34 cellular contexts compared by ENCODE assay signal in the genomic region with DNA sequence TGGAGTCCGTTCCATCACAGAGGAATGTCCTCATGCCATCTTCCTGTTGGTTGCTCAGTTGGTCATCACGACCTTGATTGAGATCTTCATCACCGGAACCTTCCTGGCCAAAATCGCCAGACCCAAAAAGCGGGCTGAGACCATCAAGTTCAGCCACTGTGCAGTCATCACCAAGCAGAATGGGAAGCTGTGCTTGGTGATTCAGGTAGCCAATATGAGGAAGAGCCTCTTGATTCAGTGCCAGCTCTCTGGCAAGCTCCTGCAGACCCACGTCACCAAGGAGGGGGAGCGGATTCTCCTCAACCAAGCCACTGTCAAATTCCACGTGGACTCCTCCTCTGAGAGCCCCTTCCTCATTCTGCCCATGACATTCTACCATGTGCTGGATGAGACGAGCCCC. TPM values are rescaled to one million over a fixed set of nuclear protein-coding genes. Genes with fewer than 3 reads are reported as not detected.
A peak's percentile ranks its signal among the peaks of the same experiment; 100 is the strongest.
DNase-seq lines count a peak whose midpoint lies in the region; ATAC-seq and TF ChIP-seq lines count a peak whose summit lies in the region.
"Had no signal": no experiment of that assay in that cellular context is flagged by ENCODE, and none has a peak within 500 bp of the region (broad histone marks: within the 10 kb centered on the region; RNA-seq: fewer than 3 reads in every experiment).

No MANE protein-coding gene starts in this region.

- no peak overlapping the region for H3K23ac ChIP-seq in neuronal stem cell (ENCODE audit: low read depth, low read length, poor library complexity)

- no peak overlapping the region for H3K18ac ChIP-seq in neuronal stem cell (ENCODE audit: low read length)

- H3K27me3 Mint-ChIP-seq in T-helper 2 cell treated with Interferon-gamma antibody and Interleukin-4, amounts not matched to agents 5 μg/mL and 100 μg/mL, for 36 hours (ENCODE audit: low read depth), result peaks cover 8% of the 10 kb centered on the region
- peaks cover 3% of the 10 kb centered on the region for H3K27me3 Mint-ChIP-seq in activated naive CD8-positive, alpha-beta T cell treated with anti-CD3 and anti-CD28 coated beads for 36 hours
- H3K27me3 Mint-ChIP-seq: stimulated activated naive CD8-positive, alpha-beta T cell treated with anti-CD3 and anti-CD28 coated beads, Interleukin-15, Interleukin-2, amounts not matched to agents 100 ng/mL and 50 ng/mL, for 24 hours had no signal

- peak overlapping the region; percentile 4 for H2AK5ac ChIP-seq in neuronal stem cell (ENCODE audit: low read depth, low read length)

- H2AFZ ChIP-seq in neuronal stem cell (ENCODE audit: low read length), result no peak overlapping the region
- H2AFZ ChIP-seq: PC-9 had no signal

- peaks cover 16% of the 10 kb centered on the region for H3K4me1 Mint-ChIP-seq in T-helper 2 cell treated with Interferon-gamma antibody and Interleukin-4, amounts not matched to agents 5 μg/mL and 100 μg/mL, for 36 hours (ENCODE audit: low read depth)
- H3K4me1 Mint-ChIP-seq in activated naive CD8-positive, alpha-beta T cell treated with anti-CD3 and anti-CD28 coated beads for 36 hours, result peaks cover 36% of the 10 kb centered on the region
- H3K4me1 Mint-ChIP-seq: natural killer cell had no signal

- H2BK5ac ChIP-seq in neuronal stem cell (ENCODE audit: low read length), result no peak overlapping the region

- no peak overlapping the region for H3K27ac ChIP-seq in neuronal stem cell (replicated peaks; ENCODE audit: low read length)
- no peak overlapping the region for H3K27ac ChIP-seq in Peyer's patch
- H3K27ac ChIP-seq: dorsolateral prefrontal cortex, lower lobe of right lung, pancreas, PC-9, right atrium auricular region, testis, uterus had no signal

- H3K14ac ChIP-seq in neuronal stem cell (ENCODE audit: low read length), result no peak overlapping the region

- TF ChIP-seq CTCF in Peyer's patch (IDR thresholded peaks at IDR 0.05), result no peak

- no peaks in the 10 kb centered on the region for H3K9me3 Mint-ChIP-seq in T-helper 2 cell treated with Interferon-gamma antibody and Interleukin-4, amounts not matched to agents 5 μg/mL and 100 μg/mL, for 36 hours
- H3K9me3 Mint-ChIP-seq in activated naive CD8-positive, alpha-beta T cell treated with anti-CD3 and anti-CD28 coated beads for 36 hours, result no peaks in the 10 kb centered on the region
- H3K9me3 Mint-ChIP-seq: natural killer cell; stimulated activated naive CD8-positive, alpha-beta T cell treated with anti-CD3 and anti-CD28 coated beads, Interleukin-15, Interleukin-2, amounts not matched to agents 100 ng/mL and 50 ng/mL, for 24 hours had no signal

- H3K4ac ChIP-seq in neuronal stem cell (ENCODE audit: low read length), result no peak overlapping the region

- H3K4me3 Mint-ChIP-seq in T-helper 2 cell treated with Interferon-gamma antibody and Interleukin-4, amounts not matched to agents 5 μg/mL and 100 μg/mL, for 36 hours, result peak overlapping the region; percentile 44
- no peak overlapping the region for H3K4me3 Mint-ChIP-seq in activated naive CD8-positive, alpha-beta T cell treated with anti-CD3 and anti-CD28 coated beads for 36 hours
- H3K4me3 Mint-ChIP-seq: natural killer cell; stimulated activated naive CD8-positive, alpha-beta T cell treated with anti-CD3 and anti-CD28 coated beads, Interleukin-15, Interleukin-2, amounts not matched to agents 100 ng/mL and 50 ng/mL, for 24 hours had no signal

- peaks cover 0 to 2% of the 10 kb centered on the region in 2 donors for H3K9me3 ChIP-seq in neuronal stem cell (replicated peaks in 1 of 2; ENCODE audit: control insufficient read depth in 2 of 2, insufficient read depth in 1 of 2, low read depth in 1 of 2, low read length in 2 of 2)
- no peaks in the 10 kb centered on the region for H3K9me3 ChIP-seq in Peyer's patch
- H3K9me3 ChIP-seq: esophagus squamous epithelium, heart right ventricle, lower lobe of right lung, pancreas, right atrium auricular region, testis, uterus had no signal

- H3K9ac ChIP-seq in neuronal stem cell (ENCODE audit: low read depth, low read length, poor library complexity), result no peak overlapping the region

- no peaks in the 10 kb centered on the region for H3K36me3 ChIP-seq in neuronal stem cell (replicated peaks in 1 of 2; ENCODE audit: control insufficient read depth in 2 of 2, insufficient read depth in 2 of 2, low read length in 2 of 2)
- no peaks in the 10 kb centered on the region for H3K36me3 ChIP-seq in Peyer's patch
- H3K36me3 ChIP-seq: heart right ventricle, pancreas, right atrium auricular region, uterus had no signal

- no peaks in the 10 kb centered on the region for H3K36me3 Mint-ChIP-seq in T-helper 2 cell treated with Interferon-gamma antibody and Interleukin-4, amounts not matched to agents 5 μg/mL and 100 μg/mL, for 36 hours (ENCODE audit: low read depth)
- no peaks in the 10 kb centered on the region for H3K36me3 Mint-ChIP-seq in activated naive CD8-positive, alpha-beta T cell treated with anti-CD3 and anti-CD28 coated beads for 36 hours
- H3K36me3 Mint-ChIP-seq: natural killer cell had no signal

- no peak overlapping the region for H3K4me2 ChIP-seq in neuronal stem cell (ENCODE audit: insufficient read depth, low read length, poor library complexity, severe bottlenecking)
- H3K4me2 ChIP-seq: PC-9 had no signal

- no peaks in the 10 kb centered on the region for H3K79me1 ChIP-seq in neuronal stem cell (ENCODE audit: low read depth, low read length)

- WGBS in neuronal stem cell (ENCODE audit: extremely low coverage in 2 of 2, insufficient read length in 2 of 2, insufficient replicate concordance in 1 of 2), 2 donors, result no CpG with 5 or more reads among the region's 9 CpGs

- DNase-seq in T-helper 2 cell treated with Interferon-gamma antibody and Interleukin-4, amounts not matched to agents 5 μg/mL and 100 μg/mL, for 36 hours (ENCODE audit: low spot score), result no peak
- DNase-seq in T-helper 2 cell, result no peak
- DNase-seq in CD1c-positive myeloid dendritic cell (ENCODE audit: extremely low spot score), result peak; percentile 33
- DNase-seq in activated naive CD8-positive, alpha-beta T cell treated with anti-CD3 and anti-CD28 coated beads for 36 hours, result no peak
- DNase-seq in neuronal stem cell (ENCODE audit: low spot score), result no peak
- no peak for DNase-seq in Peyer's patch
- DNase-seq in activated effector memory CD4-positive, alpha-beta T cell treated with anti-CD3 and anti-CD28 coated beads, Interleukin-2, amount 50 U/mL, for 16 hours, result no peak
- DNase-seq: 8988T; activated CD8-positive, alpha-beta memory T cell treated with anti-CD3 and anti-CD28 coated beads for 24 hours; activated gamma-delta T cell; activated T-cell treated with anti-CD3 and anti-CD28 coated beads for 4 hours; AML-193; dorsolateral prefrontal cortex; esophagus squamous epithelium; HCEC 1CT; heart right ventricle; Karpas-422; lower lobe of right lung; natural killer cell; NCI-H2081; NCI-H526 treated with DMSO at 0.1 percent for 48 hours; pancreas; PC-9; SHP77 treated with DMSO at 0.1 percent for 48 hours; stimulated activated CD4-positive, alpha-beta T cell treated with anti-CD3 and anti-CD28 coated beads, Interleukin-1b, Interleukin-23, amount 100 ng/mL, for 48 hours; T-helper 9 cell; testis; uterus had no signal

- H3K27me3 ChIP-seq in neuronal stem cell (ENCODE audit: control insufficient read depth in 3 of 3, insufficient read depth in 3 of 3, low read depth in 1 of 3, low read length in 3 of 3) (no peaks in the 10 kb centered on the region), Peyer's patch (no peaks in the 10 kb centered on the region)
- H3K27me3 ChIP-seq: esophagus squamous epithelium, heart right ventricle, pancreas, right atrium auricular region, testis, uterus had no signal

- H4K91ac ChIP-seq in neuronal stem cell (ENCODE audit: low read depth, low read length, poor library complexity), result no peak overlapping the region

- H2BK15ac ChIP-seq in neuronal stem cell (ENCODE audit: low read length), result no peak overlapping the region

- H3K4me3 ChIP-seq in neuronal stem cell (ENCODE audit: low read length in 2 of 2), result no peak overlapping the region
- no peak overlapping the region for H3K4me3 ChIP-seq in Peyer's patch
- H3K4me3 ChIP-seq: dorsolateral prefrontal cortex, esophagus squamous epithelium, heart right ventricle, lower lobe of right lung, pancreas, PC-9, right atrium auricular region, testis, uterus had no signal

- no peak overlapping the region for H4K8ac ChIP-seq in neuronal stem cell (ENCODE audit: low read depth, low read length)

- TF ChIP-seq POLR2A in Peyer's patch (IDR thresholded peaks at IDR 0.05), result no peak

- no peak overlapping the region for H3K27ac Mint-ChIP-seq in T-helper 2 cell treated with Interferon-gamma antibody and Interleukin-4, amounts not matched to agents 5 μg/mL and 100 μg/mL, for 36 hours
- peak overlapping the region; percentile 64 for H3K27ac Mint-ChIP-seq in activated naive CD8-positive, alpha-beta T cell treated with anti-CD3 and anti-CD28 coated beads for 36 hours
- H3K27ac Mint-ChIP-seq: natural killer cell; stimulated activated naive CD8-positive, alpha-beta T cell treated with anti-CD3 and anti-CD28 coated beads, Interleukin-15, Interleukin-2, amounts not matched to agents 100 ng/mL and 50 ng/mL, for 24 hours had no signal

- H3K4me1 ChIP-seq in neuronal stem cell (ENCODE audit: control insufficient read depth in 2 of 2, insufficient read depth in 1 of 2, low read depth in 1 of 2, low read length in 2 of 2), result peaks cover 1 to 9% of the 10 kb centered on the region in 2 donors
- no peaks in the 10 kb centered on the region for H3K4me1 ChIP-seq in Peyer's patch
- H3K4me1 ChIP-seq: testis, uterus had no signal

- no peak overlapping the region for H2BK12ac ChIP-seq in neuronal stem cell (ENCODE audit: low read length)

- H2BK120ac ChIP-seq in neuronal stem cell (ENCODE audit: low read depth, low read length), result no peak overlapping the region

- no peak for ATAC-seq in GM19397 (IDR thresholded peaks at IDR 0.05; ENCODE audit: unreplicated experiment)
- ATAC-seq: heart right ventricle, HepG2, lower lobe of right lung, natural killer cell, pancreas had no signal

RNA-seq across cellular contexts. Expression of a gene that starts 42.9 kb away (rescaled TPM):
- 1 to 10 TPM in 1 of 2 experiments, under 1 TPM in 1; 0.36 to 1.1 TPM for total RNA-seq in activated naive CD8-positive, alpha-beta T cell treated with anti-CD3 and anti-CD28 coated beads for 36 hours
- polyA plus RNA-seq in neuronal stem cell (2013, experiment 1 of 2), result 0.07 TPM
- polyA plus RNA-seq in neuronal stem cell (2013, experiment 2 of 2), result not detected
- total RNA-seq in Peyer's patch, result 1 to 10 TPM in 1 of 4 donors, not detected in 3; 5.8 TPM
- total RNA-seq: cerebellum, frontal cortex, HepG2, PC-9 had no signal
- polyA plus RNA-seq: HepG2 had no signal
